8 cellular contexts compared by ENCODE assay signal in genomic region chr1:84479998-84480397, GRCh38. TPM values are rescaled to one million over a fixed set of nuclear protein-coding genes. Genes with fewer than 3 reads are reported as not detected.
A peak's percentile ranks its signal among the peaks of the same experiment; 100 is the strongest.
DNase-seq lines count a peak whose midpoint lies in the region; ATAC-seq and TF ChIP-seq lines count a peak whose summit lies in the region.

No MANE protein-coding gene starts in this region.

- TF ChIP-seq CTCF in choroid plexus epithelial cell (conservative IDR thresholded peaks at IDR 0.05; ENCODE audit: low read depth, low read length), result no peak

- H3K27ac Mint-ChIP-seq in activated naive CD4-positive, alpha-beta T cell treated with anti-CD3 and anti-CD28 coated beads for 36 hours, result peak overlapping the region; percentile 95

- intact Hi-C loops in activated naive CD4-positive, alpha-beta T cell treated with anti-CD3 and anti-CD28 coated beads for 36 hours (cut with micrococcal nuclease), result loop anchor here (1.0 to 2.0 kb wide), 8 partner anchors 15 to 779 kb away; partner anchors contain the start of genes C1orf52, CTBS, GNG5 and SPATA1

- H3K9me3 Mint-ChIP-seq in activated naive CD4-positive, alpha-beta T cell treated with anti-CD3 and anti-CD28 coated beads for 36 hours, result no peaks in the 10 kb centered on the region

- no peak for ATAC-seq in GM18870 (IDR thresholded peaks at IDR 0.05; ENCODE audit: unreplicated experiment)

- H3K4me1 Mint-ChIP-seq in activated naive CD4-positive, alpha-beta T cell treated with anti-CD3 and anti-CD28 coated beads for 36 hours (ENCODE audit: low read depth), result peaks cover 36% of the 10 kb centered on the region

- H3K4me3 Mint-ChIP-seq in activated naive CD4-positive, alpha-beta T cell treated with anti-CD3 and anti-CD28 coated beads for 36 hours, result peak overlapping the region; percentile 99

- peak overlapping the region; percentile 87 for H3K4me3 ChIP-seq in choroid plexus epithelial cell (ENCODE audit: low read depth, low read length)

- H3K27me3 Mint-ChIP-seq in activated naive CD4-positive, alpha-beta T cell treated with anti-CD3 and anti-CD28 coated beads for 36 hours (ENCODE audit: low read depth), result peaks cover 12% of the 10 kb centered on the region

- H3K36me3 Mint-ChIP-seq in activated naive CD4-positive, alpha-beta T cell treated with anti-CD3 and anti-CD28 coated beads for 36 hours (ENCODE audit: low read depth), result peaks cover 33% of the 10 kb centered on the region

- DNase-seq in activated naive CD4-positive, alpha-beta T cell treated with anti-CD3 and anti-CD28 coated beads for 36 hours, result peak; percentile 18
- DNase-seq in activated naive CD4-positive, alpha-beta T cell treated with anti-CD3 and anti-CD28 coated beads, Interleukin-2, amount 50 U/mL, for 16 hours, result no peak
- DNase-seq in LoVo (ENCODE audit: low spot score) (peak; percentile 11), choroid plexus epithelial cell (ENCODE audit: low read depth) (no peak), myocyte (ENCODE audit: low read depth) (peak; percentile 3), NCI-H1048 (lab: John Stamatoyannopoulos, UW) (no peak)
- DNase-seq in central memory CD4-positive, alpha-beta T cell, result no peak

- CTCF ChIA-PET in activated naive CD4-positive, alpha-beta T cell treated with anti-CD3 and anti-CD28 coated beads for 36 hours (lab: Charles Lee), result interaction anchor here (1.0 to 2.1 kb wide), 7 partner anchors 10 to 465 kb away, joined by 3 to 12 read pairs (median 4); partner anchors contain the start of genes GNG5 and SPATA1

RNA-seq across cellular contexts. Expression of gene RPF1, which starts 0.9 kb away (rescaled TPM):
- total RNA-seq in activated naive CD4-positive, alpha-beta T cell treated with anti-CD3 and anti-CD28 coated beads for 36 hours, result 10 to 100 TPM; 57.2 to 57.6 TPM
- 34.1 and 36.0 TPM in 2 replicates for total RNA-seq in myocyte
- polyA plus RNA-seq in myocyte (2012), result 20.1 TPM

RNA-seq across cellular contexts. Expression of gene SPATA1, which starts 26.2 kb away (rescaled TPM):
- 1 to 10 TPM; 1.8 to 2.7 TPM for total RNA-seq in activated naive CD4-positive, alpha-beta T cell treated with anti-CD3 and anti-CD28 coated beads for 36 hours
- total RNA-seq in myocyte, result 0.19 and 5.9 TPM in 2 replicates
- 1.3 TPM for polyA plus RNA-seq in myocyte (2012)

RNA-seq across cellular contexts. Expression of gene GNG5, which starts 26.4 kb away (rescaled TPM):
- 100 to 1,000 TPM; 128 to 132 TPM for total RNA-seq in activated naive CD4-positive, alpha-beta T cell treated with anti-CD3 and anti-CD28 coated beads for 36 hours
- total RNA-seq in myocyte, result 97.8 and 157 TPM in 2 replicates
- 200 TPM for polyA plus RNA-seq in myocyte (2012)

Comparison
In these comparisons a context has a peak if more than half of its experiments do, and no peak if none do; other contexts are left out.
1. DNase-seq: peak in activated naive CD4-positive, alpha-beta T cell treated with anti-CD3 and anti-CD28 coated beads for 36 hours (single experiment), LoVo (single experiment) and myocyte (single experiment); none in activated naive CD4-positive, alpha-beta T cell treated with anti-CD3 and anti-CD28 coated beads, Interleukin-2, amount 50 U/mL, for 16 hours (single experiment), choroid plexus epithelial cell (single experiment), central memory CD4-positive, alpha-beta T cell (single experiment) and NCI-H1048 (single experiment).